In the genomic region with DNA sequence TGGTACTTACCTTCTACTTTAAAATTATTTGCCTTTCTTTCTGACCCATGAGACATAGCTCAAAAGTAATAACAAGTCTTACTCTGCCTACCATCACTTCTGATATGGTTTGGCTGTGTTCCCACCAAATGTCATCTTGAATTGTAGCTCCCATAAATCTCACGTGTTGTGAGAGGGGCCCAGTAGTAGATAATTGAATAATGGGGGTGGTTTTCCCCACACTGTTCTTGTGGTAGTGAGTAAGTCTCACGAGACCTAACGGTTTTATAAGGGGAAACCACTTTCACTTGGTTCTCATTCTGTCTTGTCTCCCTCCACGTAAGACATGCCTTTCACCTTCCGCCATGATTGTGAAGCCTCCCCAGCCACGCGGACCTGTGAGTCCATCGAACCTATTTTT, we compare ENCODE assay signal across 19 cellular contexts.
"Had no signal": no experiment of that assay in that cellular context is flagged by ENCODE, and none has a peak within 500 bp of the region (broad histone marks: within the 10 kb centered on the region; RNA-seq: fewer than 3 reads in every experiment).

No MANE protein-coding gene starts in this region.

- H3K79me2 ChIP-seq: hepatocyte had no signal

- H3K9me3 ChIP-seq: adrenal gland, left ventricle myocardium inferior, prostate gland, thoracic aorta, upper lobe of right lung had no signal

- H3K4me3 ChIP-seq: adrenal gland, hepatocyte, left ventricle myocardium inferior, prostate gland, thoracic aorta, upper lobe of right lung had no signal

- H3K27ac ChIP-seq: adrenal gland, hepatocyte, left ventricle myocardium inferior, prostate gland, thoracic aorta, upper lobe of right lung, WERI-Rb-1 had no signal

- H3K36me3 ChIP-seq: adrenal gland, left ventricle myocardium inferior, prostate gland, thoracic aorta, upper lobe of right lung, WERI-Rb-1 had no signal

- ATAC-seq: activated T-cell treated with anti-CD3 and anti-CD28 coated beads, Interleukin-2, amount 50 U/mL, for 4 hours; natural killer cell treated with Interleukin-12 subunit alpha and Interleukin-12 subunit beta and Interleukin-15 and Interleukin-18, amount 100 ng/mL, for 72 hours; right cardiac atrium; T-cell had no signal

- H3K4me1 ChIP-seq: adrenal gland, left ventricle myocardium inferior, prostate gland had no signal

- H3K4me2 ChIP-seq: hepatocyte had no signal

- H3K27me3 ChIP-seq: adrenal gland, hepatocyte, upper lobe of right lung had no signal

- H2AFZ ChIP-seq: hepatocyte had no signal

- DNase-seq: activated CD4-positive, alpha-beta T cell treated with anti-CD3 and anti-CD28 coated beads for 1 hour; activated CD4-positive, alpha-beta T cell treated with anti-CD3 and anti-CD28 coated beads, Interleukin-2, amount 50 U/mL, for 4 hours; activated CD8-positive, alpha-beta memory T cell treated with anti-CD3 and anti-CD28 coated beads, Interleukin-2, amount 50 U/mL, for 48 hours; activated naive CD4-positive, alpha-beta T cell; activated T-cell treated with anti-CD3 and anti-CD28 coated beads, Interleukin-2, amount 50 U/mL, for 4 hours; cortex of kidney; immature natural killer cell; left ventricle myocardium inferior; stimulated activated CD4-positive, alpha-beta T cell treated with anti-CD3 and anti-CD28 coated beads, Interleukin-4, amount 100 ng/mL, for 24 hours; stimulated activated naive CD4-positive, alpha-beta T cell treated with Interleukin-2 at 50 U/mL for 16 hours; T-cell; WERI-Rb-1 had no signal
